11 cellular contexts compared by ENCODE assay signal in genomic region chr4:161577604-161578301, GRCh38.
DNase-seq lines count a peak whose midpoint lies in the region; ATAC-seq and TF ChIP-seq lines count a peak whose summit lies in the region.
"Had no signal": no experiment of that assay in that cellular context is flagged by ENCODE, and none has a peak within 500 bp of the region (broad histone marks: within the 10 kb centered on the region; RNA-seq: fewer than 3 reads in every experiment).

No MANE protein-coding gene starts in this region.

- H3K36me3 ChIP-seq in liver (ENCODE audit: control insufficient read depth in 4 of 4, insufficient read depth in 3 of 4, low read depth in 1 of 4, low read length in 3 of 4) (no peaks in the 10 kb centered on the region), right lobe of liver (no peaks in the 10 kb centered on the region), aorta (ENCODE audit: control insufficient read depth in 1 of 2, insufficient read depth in 2 of 2, low read length in 1 of 2) (no peaks in the 10 kb centered on the region)
- H3K36me3 ChIP-seq: neutrophil had no signal

- no peak for TF ChIP-seq RAD21 in liver (IDR thresholded peaks at IDR 0.05)

- TF ChIP-seq POLR2A in right lobe of liver (IDR thresholded peaks at IDR 0.05): no peak

- 69% methylated on average over 5 of the region's 5 CpGs for WGBS in liver
- 40% methylated on average over 5 of the region's 5 CpGs for WGBS in right lobe of liver (ENCODE audit: insufficient coverage, low coverage, low lambda C conversion rate, missing lambda C conversion rate)
- WGBS in aorta, 2 donors: 22 to 25% methylated on average over 5 of the region's 5 CpGs

- no peak for DNase-seq in right lobe of liver
- DNase-seq in amniotic epithelial cell (ENCODE audit: low read depth): peak; percentile 69
- DNase-seq in glomerular visceral epithelial cell (ENCODE audit: extremely low spot score): peak; percentile 17
- no peak for DNase-seq in aorta
- no peak for DNase-seq in RKO (ENCODE audit: low spot score)
- no peak for DNase-seq in mesenteric fat pad (ENCODE audit: low spot score)
- DNase-seq: activated CD4-positive, CD25-positive, alpha-beta regulatory T cell; NCI-H187 treated with DMSO at 0.1 percent for 48 hours had no signal

- H3K4me3 ChIP-seq in liver (ENCODE audit: low read depth in 1 of 3, low read length in 3 of 3) (no peak overlapping the region), right lobe of liver (no peak overlapping the region), aorta (ENCODE audit: low read length in 2 of 2) (no peak overlapping the region)

- TF ChIP-seq CTCF in liver (IDR thresholded peaks at IDR 0.05; ENCODE audit: low read depth, low read length, missing input control): no peak
- no peak for TF ChIP-seq CTCF in right lobe of liver (IDR thresholded peaks at IDR 0.05)

- H3K27me3 ChIP-seq in liver (ENCODE audit: control insufficient read depth in 4 of 4, insufficient read depth in 4 of 4, low read length in 3 of 4) (no peaks in the 10 kb centered on the region), right lobe of liver (no peaks in the 10 kb centered on the region), aorta (ENCODE audit: control insufficient read depth in 1 of 2, insufficient read depth in 2 of 2, low read length in 1 of 2) (no peaks in the 10 kb centered on the region)
- H3K27me3 ChIP-seq: neutrophil had no signal

- H3K9me3 ChIP-seq in liver (ENCODE audit: control insufficient read depth in 4 of 4, low read length in 3 of 4) (no peaks in the 10 kb centered on the region), right lobe of liver (no peaks in the 10 kb centered on the region), aorta (ENCODE audit: control insufficient read depth, low read length) (no peaks in the 10 kb centered on the region)
- H3K9me3 ChIP-seq: neutrophil had no signal

- H3K4me1 ChIP-seq in liver (ENCODE audit: control insufficient read depth in 4 of 4, insufficient read depth in 4 of 4, low read length in 3 of 4) (no peaks in the 10 kb centered on the region), right lobe of liver (no peaks in the 10 kb centered on the region), aorta (ENCODE audit: control insufficient read depth in 1 of 2, insufficient read depth in 2 of 2, low read length in 2 of 2) (no peaks in the 10 kb centered on the region)

- H3K27ac ChIP-seq in liver (ENCODE audit: low read depth in 1 of 2, low read length in 2 of 2): no peak overlapping the region
- no peak overlapping the region for H3K27ac ChIP-seq in right lobe of liver
- H3K27ac ChIP-seq in aorta (ENCODE audit: low read depth in 1 of 2, low read length in 2 of 2): no peak overlapping the region
- H3K27ac ChIP-seq: neutrophil had no signal

- ATAC-seq in right lobe of liver: no peak
- ATAC-seq in aorta (ENCODE audit: low FRiP score): peak; percentile 15
- no peak for ATAC-seq in HG02642 (IDR thresholded peaks at IDR 0.05; ENCODE audit: poor library complexity, unreplicated experiment)

- H3K9ac ChIP-seq in liver (ENCODE audit: low read depth in 1 of 2, low read length in 2 of 2): no peak overlapping the region

- intact Hi-C loops in right lobe of liver (cut with DNase I) (no loop called here), aorta (cut with DNase I) (no loop called here)

TF ChIP-seq in liver, 16 proteins besides CTCF, POLR2A, EP300 and RAD21:
- TF ChIP-seq ZBTB33 (IDR thresholded peaks at IDR 0.05) (no peak), FOXA2 (IDR thresholded peaks at IDR 0.05) (no peak), GABPA (IDR thresholded peaks at IDR 0.05 in 1 of 2, conservative IDR thresholded peaks at IDR 0.05 in 1 of 2) (no peak), JUND (IDR thresholded peaks at IDR 0.05) (peak; percentile 22 to 70), HNF4G (IDR thresholded peaks at IDR 0.05) (no peak), NR2F2 (IDR thresholded peaks at IDR 0.05) (no peak), HNF4A (conservative IDR thresholded peaks at IDR 0.05) (no peak), TAF1 (conservative IDR thresholded peaks at IDR 0.05) (no peak), ATF3 (IDR thresholded peaks at IDR 0.05) (no peak)

Comparison
In these comparisons a context has a peak if more than half of its experiments do, and no peak if none do; other contexts are left out.
1. DNase-seq: peak in amniotic epithelial cell (single experiment) and glomerular visceral epithelial cell (single experiment); none in right lobe of liver (0 of 3), aorta (0 of 2), RKO (single experiment) and mesenteric fat pad (single experiment).